In the genomic region with DNA sequence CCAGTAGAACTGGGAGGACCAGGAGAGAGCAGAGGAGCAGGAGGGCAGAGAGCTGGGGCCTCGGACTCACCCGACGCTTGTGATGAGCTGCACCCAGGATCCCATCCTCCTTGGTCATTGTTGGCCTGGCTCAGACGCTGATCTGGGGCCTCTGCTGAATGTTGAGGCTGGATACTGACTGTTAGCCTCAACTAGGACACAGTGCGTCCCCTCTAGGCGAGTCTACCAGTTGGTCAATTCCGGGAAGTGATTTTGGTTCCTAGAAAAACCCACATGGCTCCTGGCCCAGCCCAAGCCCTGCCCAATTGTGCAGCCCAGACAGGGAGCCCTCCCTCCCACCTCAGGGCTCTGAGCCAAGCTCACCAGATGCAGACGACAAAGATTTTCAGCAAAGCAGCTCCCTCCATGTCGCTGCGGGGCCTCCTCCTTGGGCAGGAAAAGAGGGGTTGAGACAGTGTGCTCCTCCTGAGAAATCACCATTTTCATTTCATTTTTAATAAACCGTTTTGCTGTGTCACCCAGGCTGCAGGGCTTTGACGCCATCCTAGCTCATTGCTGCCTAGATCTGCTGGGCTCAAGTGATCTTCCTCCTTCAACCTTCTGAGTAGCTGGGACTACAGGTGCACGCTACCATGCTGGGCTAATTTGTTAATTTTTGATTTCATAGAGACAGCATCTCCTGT, we compare ENCODE assay signal across 10 cellular contexts. TPM values are rescaled to one million over a fixed set of nuclear protein-coding genes. Genes with fewer than 3 reads are reported as not detected.
DNase-seq lines count a peak whose midpoint lies in the region; ATAC-seq and TF ChIP-seq lines count a peak whose summit lies in the region.
"Had no signal": no experiment of that assay in that cellular context is flagged by ENCODE, and none has a peak within 500 bp of the region (broad histone marks: within the 10 kb centered on the region; RNA-seq: fewer than 3 reads in every experiment).

A gene with protein sequence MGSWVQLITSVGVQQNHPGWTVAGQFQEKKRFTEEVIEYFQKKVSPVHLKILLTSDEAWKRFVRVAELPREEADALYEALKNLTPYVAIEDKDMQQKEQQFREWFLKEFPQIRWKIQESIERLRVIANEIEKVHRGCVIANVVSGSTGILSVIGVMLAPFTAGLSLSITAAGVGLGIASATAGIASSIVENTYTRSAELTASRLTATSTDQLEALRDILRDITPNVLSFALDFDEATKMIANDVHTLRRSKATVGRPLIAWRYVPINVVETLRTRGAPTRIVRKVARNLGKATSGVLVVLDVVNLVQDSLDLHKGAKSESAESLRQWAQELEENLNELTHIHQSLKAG (minus strand): TSS at position 180 of the 683 bp plus-strand sequence. CDS start 75 bp downstream, at position 105.

- no peak for TF ChIP-seq CTCF in cardiac fibroblast (IDR thresholded peaks at IDR 0.05; ENCODE audit: low read depth, low read length)
- TF ChIP-seq CTCF in lower lobe of right lung (IDR thresholded peaks at IDR 0.05): no peak
- no peak for TF ChIP-seq CTCF in tibial nerve (IDR thresholded peaks at IDR 0.05)
- TF ChIP-seq CTCF in foreskin keratinocyte (conservative IDR thresholded peaks at IDR 0.05): no peak

- no peaks in the 10 kb centered on the region for H3K36me3 Mint-ChIP-seq in T-helper 2 cell treated with Interferon-gamma antibody and Interleukin-4, amounts not matched to agents 5 μg/mL and 100 μg/mL, for 36 hours (ENCODE audit: low read depth)

- no peak for TF ChIP-seq POLR2A in tibial nerve (IDR thresholded peaks at IDR 0.05)

- H3K9me3 Mint-ChIP-seq in T-helper 2 cell treated with Interferon-gamma antibody and Interleukin-4, amounts not matched to agents 5 μg/mL and 100 μg/mL, for 36 hours: no peaks in the 10 kb centered on the region

- no peaks in the 10 kb centered on the region for H3K27me3 Mint-ChIP-seq in T-helper 2 cell treated with Interferon-gamma antibody and Interleukin-4, amounts not matched to agents 5 μg/mL and 100 μg/mL, for 36 hours (ENCODE audit: low read depth)

- ATAC-seq in lower lobe of right lung (peak; percentile 67 to 84), foreskin keratinocyte (no peak), HG03442 (IDR thresholded peaks at IDR 0.05; ENCODE audit: unreplicated experiment) (no peak), HG03280 (IDR thresholded peaks at IDR 0.05; ENCODE audit: unreplicated experiment) (no peak)

- peak within 1 kb of the TSS; percentile 46 for H3K27ac Mint-ChIP-seq in T-helper 2 cell treated with Interferon-gamma antibody and Interleukin-4, amounts not matched to agents 5 μg/mL and 100 μg/mL, for 36 hours

- H3K4me3 Mint-ChIP-seq in T-helper 2 cell treated with Interferon-gamma antibody and Interleukin-4, amounts not matched to agents 5 μg/mL and 100 μg/mL, for 36 hours: peak within 1 kb of the TSS; percentile 17

- H3K27me3 ChIP-seq in lower lobe of right lung (ENCODE audit: low read depth): no peaks in the 10 kb centered on the region
- H3K27me3 ChIP-seq in tibial nerve: no peaks in the 10 kb centered on the region
- peaks cover 33% of the 10 kb centered on the region for H3K27me3 ChIP-seq in foreskin keratinocyte
- H3K27me3 ChIP-seq: Peyer's patch had no signal

- WGBS in tibial nerve, 2 donors: 22 to 46% methylated on average over 9 to 10 of the region's 13 CpGs

- H3K27ac ChIP-seq in lower lobe of right lung (peak within 1 kb of the TSS; percentile 60), tibial nerve (peak within 1 kb of the TSS in 2 of 4 donors; percentile 40 to 59), foreskin keratinocyte (no peak within 1 kb of the TSS)

- H3K4me1 ChIP-seq in lower lobe of right lung: peaks cover 35% of the 10 kb centered on the region
- H3K4me1 ChIP-seq in tibial nerve: peaks cover 0 to 40% (median 8%) of the 10 kb centered on the region in 4 donors
- H3K4me1 ChIP-seq in foreskin keratinocyte: peaks cover 3% of the 10 kb centered on the region

- TF ChIP-seq EP300 in tibial nerve (IDR thresholded peaks at IDR 0.05): peak in 1 of 2 donors; percentile 59

- peaks cover 19% of the 10 kb centered on the region for H3K4me1 Mint-ChIP-seq in T-helper 2 cell treated with Interferon-gamma antibody and Interleukin-4, amounts not matched to agents 5 μg/mL and 100 μg/mL, for 36 hours (ENCODE audit: low read depth)

- H3K9me3 ChIP-seq in lower lobe of right lung (no peaks in the 10 kb centered on the region), tibial nerve (no peaks in the 10 kb centered on the region)
- H3K9me3 ChIP-seq: Peyer's patch had no signal

- H3K4me3 ChIP-seq in cardiac fibroblast (replicated peaks in 1 of 2; ENCODE audit: low read depth in 2 of 2, low read length in 2 of 2): peak within 1 kb of the TSS in 1 of 2 donors; percentile 35
- H3K4me3 ChIP-seq in lower lobe of right lung: peak within 1 kb of the TSS; percentile 38
- peak within 1 kb of the TSS in 1 of 4 donors; percentile 37 for H3K4me3 ChIP-seq in tibial nerve

- DNase-seq in T-helper 2 cell treated with Interferon-gamma antibody and Interleukin-4, amounts not matched to agents 5 μg/mL and 100 μg/mL, for 36 hours (ENCODE audit: low spot score): no peak
- no peak for DNase-seq in T-helper 2 cell
- peak; percentile 66 to 79 for DNase-seq in cardiac fibroblast (ENCODE audit: low read depth in 2 of 2)
- DNase-seq in lower lobe of right lung: peak; percentile 82
- DNase-seq in tibial nerve (ENCODE audit: low spot score in 2 of 2): peak; percentile 69 to 71
- DNase-seq in foreskin keratinocyte: no peak
- DNase-seq: activated naive CD4-positive, alpha-beta T cell had no signal

- intact Hi-C loops in lower lobe of right lung (cut with DNase I): no loop called here

- H3K36me3 ChIP-seq in lower lobe of right lung: no peaks in the 10 kb centered on the region
- no peaks in the 10 kb centered on the region for H3K36me3 ChIP-seq in tibial nerve
- H3K36me3 ChIP-seq: Peyer's patch had no signal

RNA-seq across cellular contexts. Expression of the gene that starts here (rescaled TPM):
- total RNA-seq in lower lobe of right lung (29.0 TPM), tibial nerve (10 to 100 TPM in 2 of 4 donors, 1 to 10 TPM in 2; 1.2 to 57.6 (median 11.2) TPM), foreskin keratinocyte (not detected in 2 replicates)
- polyA plus RNA-seq in foreskin keratinocyte: not detected in 2 replicates

Comparison
In these comparisons a context has a peak if more than half of its experiments do, and no peak if none do; other contexts are left out.
1. DNase-seq: peak in cardiac fibroblast (2 of 2), lower lobe of right lung (single experiment) and tibial nerve (2 of 2); none in T-helper 2 cell treated with Interferon-gamma antibody and Interleukin-4, amounts not matched to agents 5 μg/mL and 100 μg/mL, for 36 hours (single experiment), T-helper 2 cell (0 of 5) and foreskin keratinocyte (0 of 2).
2. ATAC-seq: peak in lower lobe of right lung (2 of 2); none in foreskin keratinocyte (single experiment), HG03442 (single experiment) and HG03280 (single experiment).